In genomic region chr10:43585981-43586738, GRCh38 we compare ENCODE assay signal across 27 cellular contexts.
"Had no signal": no experiment of that assay in that cellular context is flagged by ENCODE, and none has a peak within 500 bp of the region (broad histone marks: within the 10 kb centered on the region; RNA-seq: fewer than 3 reads in every experiment).

No MANE protein-coding gene starts in this region.

- H3K27ac Mint-ChIP-seq: activated CD4-positive, alpha-beta T cell treated with anti-CD3 and anti-CD28 coated beads, Interleukin-2, amount 10 ng/mL, durations not matched to agents 7 days and 5 days; activated CD8-positive, alpha-beta memory T cell treated with anti-CD3 and anti-CD28 coated beads, Interleukin-2, amount 10 ng/mL, durations not matched to agents 7 days and 5 days; activated CD8-positive, alpha-beta T cell treated with anti-CD3 and anti-CD28 coated beads for 36 hours; activated naive CD4-positive, alpha-beta T cell treated with anti-CD3 and anti-CD28 coated beads, Interleukin-2, amount 50 U/mL, for 24 hours; activated T-helper 1 cell treated with anti-CD3 and anti-CD28 coated beads, Interleukin-12 subunit alpha, Interleukin-12 subunit beta, Interleukin-2, Interleukin-4 antibody, amounts not matched to agents 30 ng/mL and 10 ng/mL and 1 ng/mL, durations not matched to agents 14 hours and 24 hours and 36 hours; endodermal cell; nephron progenitor cell; stimulated activated memory B cell treated with anti-CD40 and anti-IgM and Interleukin-4, amounts not matched to agents 10 μg/mL and 1 μg/mL and 100 μg/mL, for 72 hours had no signal

- H2AFZ ChIP-seq: parathyroid adenoma had no signal

- H3K4me1 ChIP-seq: body of pancreas, heart left ventricle, parathyroid adenoma, right lobe of liver, stomach, suprapubic skin, tibial nerve, uterus had no signal

- H3K27ac ChIP-seq: body of pancreas, cardiac muscle cell, epithelial cell of prostate, heart left ventricle, parathyroid adenoma, right lobe of liver, skin epidermis, suprapubic skin, tibial nerve, uterus, WERI-Rb-1 had no signal

- H3K9me3 ChIP-seq: body of pancreas, right lobe of liver, suprapubic skin, uterus had no signal

- H3K9ac ChIP-seq: parathyroid adenoma had no signal

- DNase-seq: activated CD4-positive, alpha-beta T cell treated with anti-CD3 and anti-CD28 coated beads, Interleukin-2, amount 10 ng/mL, durations not matched to agents 7 days and 5 days; activated CD4-positive, CD25-positive, alpha-beta regulatory T cell treated with anti-CD3 and anti-CD28 coated beads, Interleukin-2, amount 50 U/mL, for 72 hours; activated CD8-positive, alpha-beta memory T cell treated with anti-CD3 and anti-CD28 coated beads, Interleukin-2, amount 10 ng/mL, durations not matched to agents 7 days and 5 days; activated CD8-positive, alpha-beta T cell treated with anti-CD3 and anti-CD28 coated beads for 36 hours; activated gamma-delta T cell; anterior cingulate cortex; body of pancreas; cortex of kidney; endodermal cell; heart left ventricle; islet precursor cell; left cardiac atrium; midbrain; nephron progenitor cell; right lobe of liver; stomach; uterus; WERI-Rb-1 had no signal

- H3K4me3 Mint-ChIP-seq: activated CD4-positive, alpha-beta T cell treated with anti-CD3 and anti-CD28 coated beads, Interleukin-2, amount 10 ng/mL, durations not matched to agents 7 days and 5 days; activated CD8-positive, alpha-beta memory T cell treated with anti-CD3 and anti-CD28 coated beads, Interleukin-2, amount 10 ng/mL, durations not matched to agents 7 days and 5 days; activated CD8-positive, alpha-beta T cell treated with anti-CD3 and anti-CD28 coated beads for 36 hours; activated naive CD4-positive, alpha-beta T cell treated with anti-CD3 and anti-CD28 coated beads, Interleukin-2, amount 50 U/mL, for 24 hours; activated T-helper 1 cell treated with anti-CD3 and anti-CD28 coated beads, Interleukin-12 subunit alpha, Interleukin-12 subunit beta, Interleukin-2, Interleukin-4 antibody, amounts not matched to agents 30 ng/mL and 10 ng/mL and 1 ng/mL, durations not matched to agents 14 hours and 24 hours and 36 hours; endodermal cell; nephron progenitor cell; stimulated activated memory B cell treated with anti-CD40 and anti-IgM and Interleukin-4, amounts not matched to agents 10 μg/mL and 1 μg/mL and 100 μg/mL, for 72 hours had no signal

- H3K4me1 Mint-ChIP-seq: activated CD4-positive, alpha-beta T cell treated with anti-CD3 and anti-CD28 coated beads, Interleukin-2, amount 10 ng/mL, durations not matched to agents 7 days and 5 days; activated CD8-positive, alpha-beta memory T cell treated with anti-CD3 and anti-CD28 coated beads, Interleukin-2, amount 10 ng/mL, durations not matched to agents 7 days and 5 days; endodermal cell; nephron progenitor cell; stimulated activated memory B cell treated with anti-CD40 and anti-IgM and Interleukin-4, amounts not matched to agents 10 μg/mL and 1 μg/mL and 100 μg/mL, for 72 hours had no signal

- H3K9me3 Mint-ChIP-seq: activated naive CD4-positive, alpha-beta T cell treated with anti-CD3 and anti-CD28 coated beads, Interleukin-2, amount 50 U/mL, for 24 hours had no signal

- ATAC-seq: activated CD8-positive, alpha-beta memory T cell treated with anti-CD3 and anti-CD28 coated beads, Interleukin-2, amount 10 ng/mL, durations not matched to agents 7 days and 5 days; activated CD8-positive, alpha-beta T cell treated with anti-CD3 and anti-CD28 coated beads for 36 hours; body of pancreas; heart left ventricle; left cardiac atrium; right lobe of liver; stimulated activated memory B cell treated with anti-CD40 and anti-IgM and Interleukin-4, amounts not matched to agents 10 μg/mL and 1 μg/mL and 100 μg/mL, for 72 hours had no signal

- H3K4me3 ChIP-seq: body of pancreas, cardiac muscle cell, heart left ventricle, right lobe of liver, skin epidermis, stomach, suprapubic skin, tibial nerve, uterus had no signal

- H3K79me2 ChIP-seq: parathyroid adenoma had no signal

- H3K36me3 Mint-ChIP-seq: activated naive CD4-positive, alpha-beta T cell treated with anti-CD3 and anti-CD28 coated beads, Interleukin-2, amount 50 U/mL, for 24 hours; stimulated activated memory B cell treated with anti-CD40 and anti-IgM and Interleukin-4, amounts not matched to agents 10 μg/mL and 1 μg/mL and 100 μg/mL, for 72 hours had no signal

- H3K36me3 ChIP-seq: cardiac muscle cell, heart left ventricle, right lobe of liver, stomach, suprapubic skin, tibial nerve, uterus, WERI-Rb-1 had no signal

- H3K27me3 ChIP-seq: body of pancreas, cardiac muscle cell, heart left ventricle, right lobe of liver, stomach, suprapubic skin, tibial nerve, uterus had no signal
